18 cellular contexts compared by ENCODE assay signal in the genomic region with DNA sequence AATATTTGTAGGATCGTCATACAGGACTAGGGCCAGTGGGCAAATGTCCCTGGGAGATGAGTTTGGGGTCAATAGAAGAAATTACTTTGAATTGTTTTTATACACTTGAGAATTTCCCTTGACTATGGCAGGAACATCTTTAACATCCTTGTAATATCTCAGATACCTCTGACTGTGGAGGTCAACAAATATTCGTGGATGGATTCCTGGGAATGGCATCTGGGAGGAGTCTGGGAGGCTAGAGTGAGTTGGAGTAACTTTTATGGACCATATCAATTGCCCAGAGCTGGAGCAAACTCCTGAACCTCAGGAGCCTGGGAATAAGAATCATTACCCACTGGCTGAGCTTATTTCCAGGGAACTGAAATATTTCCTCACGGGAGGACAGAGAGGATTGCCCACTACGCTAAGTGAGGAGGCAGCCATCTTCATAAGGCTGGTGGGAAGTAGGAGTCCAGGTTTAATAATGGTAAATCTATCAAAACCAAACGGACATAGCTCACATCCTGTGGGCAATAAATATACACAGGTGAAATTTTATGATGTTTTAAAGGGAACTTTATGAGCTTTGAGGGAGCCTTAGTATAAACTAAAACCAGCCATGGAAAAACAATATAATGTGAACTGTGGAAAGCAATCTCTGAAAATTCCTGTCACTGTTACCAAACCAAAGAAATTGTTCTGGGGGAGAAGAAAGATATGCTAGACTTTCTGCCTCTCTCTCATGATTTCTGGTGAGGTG. TPM values are rescaled to one million over a fixed set of nuclear protein-coding genes. Genes with fewer than 3 reads are reported as not detected.
DNase-seq lines count a peak whose midpoint lies in the region; ATAC-seq, FAIRE-seq and TF ChIP-seq lines count a peak whose summit lies in the region.
"Had no signal": no experiment of that assay in that cellular context is flagged by ENCODE, and none has a peak within 500 bp of the region (broad histone marks: within the 10 kb centered on the region; RNA-seq: fewer than 3 reads in every experiment).

No MANE protein-coding gene starts in this region.

- H3K4me1 ChIP-seq in IMR-90 (ENCODE audit: control insufficient read depth, insufficient read depth, low read length) (peaks cover 20% of the 10 kb centered on the region), H1 (replicated peaks in 1 of 4; ENCODE audit: control insufficient read depth in 3 of 4, insufficient read depth in 4 of 4, low read length in 3 of 4) (peaks cover 3 to 16% (median 11%) of the 10 kb centered on the region in 4 experiments), muscle layer of colon (ENCODE audit: insufficient read depth, low read length) (peaks cover 79% of the 10 kb centered on the region), suprapubic skin (no peaks in the 10 kb centered on the region)

- in situ Hi-C loops in IMR-90 (cut with MboI; ENCODE audit: low sequenced_read_pairs), result no loop called here

- no peak overlapping the region for H3K14ac ChIP-seq in IMR-90 (replicated peaks; ENCODE audit: low read depth, low read length)
- no peak overlapping the region for H3K14ac ChIP-seq in H1 (ENCODE audit: insufficient read length)

- no peak overlapping the region for H3K4me2 ChIP-seq in IMR-90 (ENCODE audit: low read depth, low read length)
- no peak overlapping the region for H3K4me2 ChIP-seq in H1 (ENCODE audit: insufficient read depth in 1 of 2, low read depth in 2 of 2, low read length in 2 of 2)

- no peak overlapping the region for H3K18ac ChIP-seq in IMR-90 (ENCODE audit: low read depth, low read length)
- no peak overlapping the region for H3K18ac ChIP-seq in H1 (ENCODE audit: extremely low read depth, low read length)

- no peaks in the 10 kb centered on the region for H3K27me3 ChIP-seq in IMR-90 (ENCODE audit: control insufficient read depth, insufficient read depth, low read length)
- H3K27me3 ChIP-seq in H1 (replicated peaks in 1 of 4; ENCODE audit: control insufficient read depth in 3 of 4, extremely low read depth in 1 of 4, insufficient read depth in 3 of 4, low read length in 3 of 4), result peaks cover 0 to 5% (median 0%) of the 10 kb centered on the region in 4 experiments; a peak in 2 of 7 replicates
- H3K27me3 ChIP-seq in muscle layer of colon (ENCODE audit: control insufficient read depth in 1 of 2, insufficient read depth in 2 of 2, low read length in 2 of 2), result no peaks in the 10 kb centered on the region
- no peaks in the 10 kb centered on the region for H3K27me3 ChIP-seq in suprapubic skin

- no peaks in the 10 kb centered on the region for H3K79me2 ChIP-seq in H1 (ENCODE audit: control insufficient read depth in 1 of 2, insufficient read depth in 2 of 2, low read length in 2 of 2)

- POLR2A ChIA-PET in IMR-90 (lab: Charles Lee; ENCODE audit: unreplicated experiment), result no interaction called here
- POLR2A ChIA-PET in H1 (lab: Charles Lee; ENCODE audit: partially characterized antibody), result interaction anchor here (1.5 kb wide), 1 partner anchor 46 kb away, joined by 3 read pairs; no protein-coding TSS in a partner anchor

- WGBS in IMR-90 (ENCODE audit: extremely low coverage in 2 of 2, insufficient read length in 1 of 2), 2 experiments, result no CpG with 5 or more reads among the region's 5 CpGs
- WGBS in H1 (ENCODE audit: extremely low coverage in 1 of 2, insufficient coverage in 1 of 2, insufficient read length in 1 of 2, insufficient replicate concordance in 2 of 2, low coverage in 1 of 2, low lambda C conversion rate in 2 of 2, missing lambda C conversion rate in 1 of 2), 2 experiments, result 93% methylated on average over 5 of the region's 5 CpGs; no CpG with 5 or more reads in 1 of the 2 experiments
- 82% methylated on average over 5 of the region's 5 CpGs for WGBS in suprapubic skin

- H4K8ac ChIP-seq in IMR-90 (ENCODE audit: low read depth in 2 of 2, low read length in 2 of 2), result no peak overlapping the region
- H4K8ac ChIP-seq in H1 (ENCODE audit: extremely low read depth, insufficient read depth, low read length), result no peak overlapping the region

- peaks cover 5% of the 10 kb centered on the region for H3K9me1 ChIP-seq in IMR-90 (ENCODE audit: insufficient read depth, low read length)

- peak overlapping the region; percentile 46; the same call in 1 of the 2 replicates for H3K4ac ChIP-seq in IMR-90 (ENCODE audit: low read depth, low read length)
- no peak overlapping the region for H3K4ac ChIP-seq in H1 (replicated peaks; ENCODE audit: insufficient read length, low read depth, low read length)

- H2AK5ac ChIP-seq in IMR-90 (ENCODE audit: low read depth, low read length) (peak overlapping the region; percentile 20; the same call in 1 of the 2 replicates), H1 (ENCODE audit: low read depth, low read length) (no peak overlapping the region)

- CTCF ChIA-PET in IMR-90 (lab: Yijun Ruan, JAX), result no interaction called here
- CTCF ChIA-PET in H1 (lab: Charles Lee; ENCODE audit: partially characterized antibody), result interaction anchor here (1.5 kb wide), 1 partner anchor 163 kb away, joined by 4 read pairs; no protein-coding TSS in a partner anchor

- H3K23ac ChIP-seq in IMR-90 (ENCODE audit: low read depth, low read length) (no peak overlapping the region), H1 (ENCODE audit: insufficient read length) (no peak overlapping the region)

- no peak for TF ChIP-seq RAD21 in IMR-90 (IDR thresholded peaks at IDR 0.05; ENCODE audit: low read length)
- no peak for TF ChIP-seq RAD21 in H1 (IDR thresholded peaks at IDR 0.05 in 1 of 2, conservative IDR thresholded peaks at IDR 0.05 in 1 of 2; ENCODE audit: low read depth in 2 of 2, low read length in 2 of 2)

- H3K9ac ChIP-seq in IMR-90 (ENCODE audit: low read depth, low read length), result no peak overlapping the region
- H3K9ac ChIP-seq in H1 (replicated peaks in 1 of 4; ENCODE audit: extremely low read depth in 1 of 4, low read depth in 3 of 4, low read length in 3 of 4), result no peak overlapping the region
- H3K9ac ChIP-seq in muscle layer of colon (ENCODE audit: low read length), result peak overlapping the region; percentile 4

- H2BK120ac ChIP-seq in IMR-90 (ENCODE audit: low read depth, low read length), result peak overlapping the region; percentile 35; the same call in 1 of the 2 replicates
- no peak overlapping the region for H2BK120ac ChIP-seq in H1 (replicated peaks; ENCODE audit: low read depth, low read length)

- peaks cover 0 to 5% of the 10 kb centered on the region in 2 experiments; a peak in 1 of 4 replicates for H3K79me1 ChIP-seq in IMR-90 (ENCODE audit: low read depth in 1 of 2, low read length in 2 of 2)
- H3K79me1 ChIP-seq in H1 (ENCODE audit: low read depth, low read length), result no peaks in the 10 kb centered on the region

- no peak for ATAC-seq in IMR-90 (ENCODE audit: low read depth)

- H4K5ac ChIP-seq in IMR-90 (ENCODE audit: low read depth, low read length), result no peak overlapping the region
- H4K5ac ChIP-seq in H1 (ENCODE audit: insufficient read length, low read depth, low read length), result no peak overlapping the region

- H4K20me1 ChIP-seq in IMR-90 (ENCODE audit: insufficient read depth, low read length) (no peaks in the 10 kb centered on the region), H1 (replicated peaks in 1 of 2; ENCODE audit: control insufficient read depth in 1 of 2, insufficient read depth in 2 of 2, low read length in 2 of 2) (no peaks in the 10 kb centered on the region)

- no peak overlapping the region for H3K27ac ChIP-seq in IMR-90 (ENCODE audit: insufficient read depth, low read length)
- H3K27ac ChIP-seq in H1 (ENCODE audit: low read depth, low read length), result no peak overlapping the region
- peak overlapping the region; percentile 25 for H3K27ac ChIP-seq in muscle layer of colon (ENCODE audit: low read depth, low read length)
- no peak overlapping the region for H3K27ac ChIP-seq in suprapubic skin
- H3K27ac ChIP-seq: HL-60 had no signal

- no peak for TF ChIP-seq CTCF in IMR-90 (conservative IDR thresholded peaks at IDR 0.05; ENCODE audit: low read depth, low read length)
- TF ChIP-seq CTCF in H1 (IDR thresholded peaks at IDR 0.05; ENCODE audit: control extremely low read depth in 1 of 3, insufficient read depth in 1 of 3, low read depth in 1 of 3, low read length in 3 of 3), result no peak
- no peak for TF ChIP-seq CTCF in suprapubic skin (IDR thresholded peaks at IDR 0.05)

- no peaks in the 10 kb centered on the region for H3K36me3 ChIP-seq in IMR-90 (ENCODE audit: control insufficient read depth, insufficient read depth, low read length)
- no peaks in the 10 kb centered on the region for H3K36me3 ChIP-seq in H1 (ENCODE audit: control insufficient read depth in 2 of 4, insufficient read depth in 4 of 4, low read length in 3 of 4)
- no peaks in the 10 kb centered on the region for H3K36me3 ChIP-seq in muscle layer of colon (ENCODE audit: insufficient read depth, low read length)
- H3K36me3 ChIP-seq in suprapubic skin, result no peaks in the 10 kb centered on the region

- 0 out of 3 replicates have a peak overlapping the region, but pooled peaks have one; percentile 32 for H2BK15ac ChIP-seq in IMR-90 (ENCODE audit: low read depth, low read length)
- H2BK15ac ChIP-seq in H1 (ENCODE audit: low read length), result no peak overlapping the region; the same call in 1 of the 2 replicates

- FAIRE-seq in H1 (lab: Jason Lieb, UNC), result no peak

- H3K4me3 ChIP-seq in IMR-90 (ENCODE audit: insufficient read depth, low read depth, low read length) (no peak overlapping the region), H1 (ENCODE audit: extremely low read depth in 1 of 4, insufficient read depth in 2 of 4, low read depth in 3 of 4, low read length in 4 of 4) (no peak overlapping the region), muscle layer of colon (ENCODE audit: low read depth in 1 of 2, low read length in 2 of 2) (no peak overlapping the region), suprapubic skin (no peak overlapping the region)

- dilution Hi-C loops in IMR-90 (cut with HindIII; ENCODE audit: low sequenced_read_pairs, unreplicated experiment), result no loop called here

- H2AK9ac ChIP-seq in IMR-90 (replicated peaks; ENCODE audit: low read depth, low read length, poor library complexity), result no peak overlapping the region

- 0 out of 2 replicates have a peak overlapping the region, but pooled peaks have one; percentile 8 for H2BK20ac ChIP-seq in IMR-90 (ENCODE audit: low read depth, low read length)
- no peak overlapping the region for H2BK20ac ChIP-seq in H1 (ENCODE audit: low read length)

- no peak overlapping the region for H2BK12ac ChIP-seq in H1 (ENCODE audit: low read depth, low read length)

- DNase-seq in IMR-90 (no peak), H1 (ENCODE audit: low read depth in 1 of 2, low spot score in 2 of 2) (no peak), suprapubic skin (ENCODE audit: low spot score in 2 of 2) (no peak), NCI-H526 treated with DMSO at 0.1 percent for 48 hours (lab: John Stamatoyannopoulos, UW) (no peak)
- peak; percentile 2 for DNase-seq in stimulated activated CD8-positive, alpha-beta memory T cell treated with anti-CD3 and anti-CD28 coated beads, Interleukin-4, amount 100 ng/mL, for 48 hours
- DNase-seq in central memory CD4-positive, alpha-beta T cell, result no peak
- DNase-seq: ACHN, C1 segment of cervical spinal cord, DMS79, H7, NCI-H1436, NCI-H1930, NCI-H226, NCI-H524, RPMI8226, SHP77 treated with DMSO at 0.1 percent for 48 hours had no signal

- peak overlapping the region; percentile 7; the same call in 1 of the 2 replicates for H4K91ac ChIP-seq in IMR-90 (ENCODE audit: insufficient read depth, low read depth, low read length)
- no peak overlapping the region for H4K91ac ChIP-seq in H1 (replicated peaks; ENCODE audit: insufficient read length, low read length)

- H2BK5ac ChIP-seq in IMR-90 (ENCODE audit: low read depth, low read length, poor library complexity, severe bottlenecking), result no peak overlapping the region
- H2BK5ac ChIP-seq in H1 (ENCODE audit: low read depth, low read length), result no peak overlapping the region

- intact Hi-C loops in IMR-90 (cut with micrococcal nuclease), result no loop called here

- TF ChIP-seq EP300 in H1 (IDR thresholded peaks at IDR 0.05; ENCODE audit: borderline replicate concordance in 1 of 2, low read depth in 2 of 2, low read length in 2 of 2) (no peak), suprapubic skin (IDR thresholded peaks at IDR 0.05) (no peak)

- H3K23me2 ChIP-seq in H1 (ENCODE audit: low read depth, low read length), result no peaks in the 10 kb centered on the region

- H2AFZ ChIP-seq in IMR-90 (replicated peaks; ENCODE audit: low read length, poor library complexity) (no peak overlapping the region), H1 (ENCODE audit: low read length) (no peak overlapping the region)

- TF ChIP-seq POLR2A in IMR-90 (IDR thresholded peaks at IDR 0.05; ENCODE audit: low read depth, low read length), result no peak
- TF ChIP-seq POLR2A in H1 (IDR thresholded peaks at IDR 0.05; ENCODE audit: control extremely low read depth in 1 of 2, low read depth in 2 of 2, low read length in 2 of 2), result no peak
- TF ChIP-seq POLR2A in suprapubic skin (IDR thresholded peaks at IDR 0.05), result no peak

- no TSS peak for BruUV-seq in IMR-90 (replicated peaks; lab: Mats Ljungman, UMichigan)

- H3K9me3 ChIP-seq in IMR-90 (ENCODE audit: control insufficient read depth, insufficient read depth, low read length) (no peaks in the 10 kb centered on the region), H1 (ENCODE audit: insufficient read depth in 2 of 2, low read depth in 1 of 2, low read length in 1 of 2) (no peaks in the 10 kb centered on the region), muscle layer of colon (ENCODE audit: low read length) (no peaks in the 10 kb centered on the region), suprapubic skin (no peaks in the 10 kb centered on the region)

- H3K56ac ChIP-seq in IMR-90 (ENCODE audit: extremely low read depth, insufficient read depth, low read length) (no peak overlapping the region), H1 (replicated peaks; ENCODE audit: insufficient read length, low read depth, low read length) (peak overlapping the region; percentile 3)

RNA-seq across cellular contexts. Expression of a gene that starts 44.4 kb away (rescaled TPM):
- total RNA-seq in IMR-90 (2012; rRNA removed), result 11.5 and 18.3 TPM in 2 replicates
- polyA plus RNA-seq in IMR-90 (2012; rRNA removed), result 6.9 and 7.5 TPM in 2 replicates
- polyA plus RNA-seq in IMR-90 (2012; cell fraction: cytosol; rRNA removed), result 2.3 and 4.8 TPM in 2 replicates
- 1.3 and 5.4 TPM in 2 replicates for polyA plus RNA-seq in IMR-90 (2012; cell fraction: nucleus; rRNA removed; ENCODE audit: low replicate concordance)
- total RNA-seq in H1 (2021; fragmentation: NEBNext Ultra II Directional; extraction: Animal tissue kit (Norgen Biotek cat#: 25700)), result 20.4 and 22.0 TPM in 2 replicates
- polyA plus RNA-seq in H1 (2011; rRNA removed), result 7.3 and 7.6 TPM in 2 replicates
- polyA plus RNA-seq in H1 (2011; cell fraction: cytosol; rRNA removed), result 6.8 TPM
- 6.3 TPM for polyA plus RNA-seq in H1 (2011; cell fraction: nucleus; rRNA removed)
- polyA plus RNA-seq in H1 (2012, experiment 1 of 2), result 5.1 to 6.7 TPM (median 5.9 TPM) in 4 replicates
- polyA plus RNA-seq in H1 (2012, experiment 2 of 2), result 0.79 TPM
- polyA plus RNA-seq in H1 (2013, experiment 1 of 2), result 14.3 TPM
- polyA plus RNA-seq in H1 (2013, experiment 2 of 2), result 16.9 TPM
- polyA minus RNA-seq in H1 (2011; rRNA and poly(A)+ RNA removed), result 31.2 and 33.5 TPM in 2 replicates
- polyA minus RNA-seq in H1 (2011; cell fraction: cytosol; rRNA and poly(A)+ RNA removed), result 15.2 TPM
- 27.4 TPM for polyA minus RNA-seq in H1 (2011; cell fraction: nucleus; rRNA and poly(A)+ RNA removed)
- 10 to 100 TPM; 10.3 to 20.6 (median 17.7) TPM for total RNA-seq in suprapubic skin
